8 cellular contexts compared by ENCODE assay signal in the genomic region with DNA sequence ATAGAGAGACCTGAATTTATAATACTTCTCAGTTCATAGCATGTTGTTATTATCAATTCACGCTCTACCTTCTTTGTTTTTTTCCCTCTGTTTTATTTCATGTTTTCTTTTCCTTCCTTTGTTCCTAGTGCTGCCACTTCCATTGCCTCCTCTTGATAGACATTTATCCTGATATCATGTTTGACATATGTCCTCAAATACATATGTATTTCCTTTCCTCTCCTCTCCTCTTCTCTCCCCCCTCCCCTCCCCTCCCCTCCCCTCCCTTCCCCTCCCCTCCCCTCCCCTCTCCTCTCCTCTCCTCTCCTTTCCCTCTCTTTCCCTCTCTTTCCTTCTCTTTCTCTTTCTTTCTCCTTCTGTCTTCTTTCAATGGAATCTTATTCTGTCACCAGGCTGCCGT.
"Had no signal": no experiment of that assay in that cellular context is flagged by ENCODE, and none has a peak within 500 bp of the region (broad histone marks: within the 10 kb centered on the region; RNA-seq: fewer than 3 reads in every experiment).

No MANE protein-coding gene starts in this region.

- H3K4me3 Mint-ChIP-seq: IgD-negative memory B cell had no signal

- DNase-seq: IMR-90, KBM-7, KG1 had no signal

- ATAC-seq: K562 had no signal

- H3K4me1 Mint-ChIP-seq: IgD-negative memory B cell had no signal

- H3K36me3 Mint-ChIP-seq: IgD-negative memory B cell had no signal

- H3K4me2 ChIP-seq: KMS-11 had no signal

- H3K4me3 ChIP-seq: K562 had no signal

- H3K9ac ChIP-seq: KMS-11 had no signal

- H3K27ac Mint-ChIP-seq: IgD-negative memory B cell had no signal

- H3K27ac ChIP-seq: HL-60, KMS-11 had no signal

- H3K27me3 Mint-ChIP-seq: IgD-negative memory B cell had no signal

- FAIRE-seq: HTR-8/SVneo, K562 had no signal
